In the genomic region with DNA sequence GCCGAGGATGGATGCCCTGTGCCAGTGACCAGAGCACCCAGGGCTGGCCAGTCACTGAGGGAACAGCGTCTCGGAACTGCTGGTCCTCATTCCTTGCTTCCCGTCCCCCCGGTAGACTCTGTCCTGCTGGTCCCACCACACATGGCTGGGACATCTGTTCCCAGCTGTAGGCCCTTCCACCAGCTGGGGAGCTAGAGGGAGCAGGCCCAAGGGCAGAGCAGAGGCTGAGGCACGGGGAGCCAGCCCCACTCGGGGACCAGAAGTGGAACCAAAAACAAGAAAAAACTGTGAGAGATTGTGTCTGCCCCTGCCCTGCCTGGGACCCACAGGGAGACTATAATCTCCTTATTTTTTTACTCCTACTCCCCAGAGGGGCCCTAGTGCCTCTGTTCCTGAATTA, we compare ENCODE assay signal across 28 cellular contexts. TPM values are rescaled to one million over a fixed set of nuclear protein-coding genes. Genes with fewer than 3 reads are reported as not detected.
DNase-seq lines count a peak whose midpoint lies in the region; ATAC-seq and TF ChIP-seq lines count a peak whose summit lies in the region.
"Had no signal": no experiment of that assay in that cellular context is flagged by ENCODE, and none has a peak within 500 bp of the region (broad histone marks: within the 10 kb centered on the region; RNA-seq: fewer than 3 reads in every experiment).

No MANE protein-coding gene starts in this region.

- no peaks in the 10 kb centered on the region for H3K9me3 ChIP-seq in H9 (ENCODE audit: control insufficient read depth, low read depth, low read length)
- H3K9me3 ChIP-seq: ovary, transverse colon had no signal

- peak overlapping the region; percentile 4 for H3K27ac ChIP-seq in C4-2B
- no peak overlapping the region for H3K27ac ChIP-seq in H9 (ENCODE audit: insufficient read length, low read depth, low read length)
- H3K27ac ChIP-seq: ovary, transverse colon had no signal

- H4K8ac ChIP-seq in H9 (replicated peaks; ENCODE audit: insufficient read length, low read depth, low read length): no peak overlapping the region

- POLR2A ChIA-PET in T-cell (lab: Charles Lee): interaction anchor here in 1 of 2 donors (1.2 kb wide), 1 partner anchor 21 kb away, joined by 5 read pairs; no protein-coding TSS in a partner anchor

- H3K4me3 Mint-ChIP-seq in T-cell (no peak overlapping the region), glutamatergic neuron (ENCODE audit: unreplicated experiment) (peak overlapping the region; percentile 48), H9 (no peak overlapping the region)
- H3K4me3 Mint-ChIP-seq: B cell, brain had no signal

- no peak overlapping the region for H3K18ac ChIP-seq in H9 (ENCODE audit: insufficient read length, low read depth, low read length)

- H2BK12ac ChIP-seq in H9 (ENCODE audit: insufficient read length, low read depth, low read length): no peak overlapping the region

- no peak overlapping the region for H4K91ac ChIP-seq in H9 (ENCODE audit: insufficient read length, low read depth, low read length)

- peak overlapping the region; percentile 60 to 89 for H3K27ac Mint-ChIP-seq in T-cell
- peak overlapping the region; percentile 57 for H3K27ac Mint-ChIP-seq in glutamatergic neuron (ENCODE audit: unreplicated experiment)
- H3K27ac Mint-ChIP-seq in H9: peak overlapping the region in 1 of 3 experiments; percentile 44; a peak in 2 of 7 replicates
- H3K27ac Mint-ChIP-seq: B cell had no signal

- TF ChIP-seq CTCF in C4-2B (conservative IDR thresholded peaks at IDR 0.05) (no peak), glutamatergic neuron (IDR thresholded peaks at IDR 0.05; ENCODE audit: partially characterized antibody, unreplicated experiment) (no peak), H9 (conservative IDR thresholded peaks at IDR 0.05) (no peak)

- H3K79me1 ChIP-seq in H9 (ENCODE audit: insufficient read depth, low read depth, low read length, poor library complexity, severe bottlenecking): no peaks in the 10 kb centered on the region

- H3K36me3 Mint-ChIP-seq in T-cell (peaks cover 45% of the 10 kb centered on the region), glutamatergic neuron (ENCODE audit: unreplicated experiment) (peaks cover 4% of the 10 kb centered on the region), H9 (ENCODE audit: insufficient read depth in 1 of 3, low read depth in 3 of 3) (peaks cover 31 to 53% (median 50%) of the 10 kb centered on the region in 3 experiments)

- H3K4me1 ChIP-seq in H9 (ENCODE audit: insufficient read depth, low read length): no peaks in the 10 kb centered on the region; the same call in 1 of the 2 replicates

- no CpG with 5 or more reads among the region's 7 CpGs for WGBS in H9 (ENCODE audit: extremely low coverage, insufficient read length, low lambda C conversion rate)

- no peak overlapping the region for H2BK5ac ChIP-seq in H9 (ENCODE audit: insufficient read length, low read length)

- no peaks in the 10 kb centered on the region for H4K20me1 ChIP-seq in H9 (ENCODE audit: control insufficient read depth, insufficient read depth, insufficient read length)

- H3K4ac ChIP-seq in H9 (ENCODE audit: low read depth, low read length): no peak overlapping the region

- no peak overlapping the region for H3K23ac ChIP-seq in H9 (ENCODE audit: insufficient read length, low read depth, low read length)

- H3K27me3 Mint-ChIP-seq in T-cell: no peaks in the 10 kb centered on the region
- peaks cover 11% of the 10 kb centered on the region for H3K27me3 Mint-ChIP-seq in glutamatergic neuron (ENCODE audit: unreplicated experiment)
- H3K27me3 Mint-ChIP-seq in H9 (ENCODE audit: low read depth): peaks cover 15% of the 10 kb centered on the region

- H3K9me3 Mint-ChIP-seq in T-cell (no peaks in the 10 kb centered on the region), glutamatergic neuron (ENCODE audit: unreplicated experiment) (peaks cover 4% of the 10 kb centered on the region), H9 (no peaks in the 10 kb centered on the region; a peak in 1 of 5 replicates)
- H3K9me3 Mint-ChIP-seq: brain had no signal

- no peak for ATAC-seq in T-cell (replicated peaks in 1 of 4)
- no peak for ATAC-seq in GM19455 (IDR thresholded peaks at IDR 0.05; ENCODE audit: unreplicated experiment)
- ATAC-seq in GM19023 (IDR thresholded peaks at IDR 0.05; ENCODE audit: unreplicated experiment): no peak
- ATAC-seq: activated CD4-positive, CD25-positive, alpha-beta regulatory T cell treated with anti-CD3 and anti-CD28 coated beads, Interleukin-2, amount 50 U/mL, for 24 hours; left colon; Right ventricle myocardium inferior had no signal

- H4K5ac ChIP-seq in H9 (ENCODE audit: insufficient read length, low read depth, low read length): no peak overlapping the region

- H3K4me1 Mint-ChIP-seq in T-cell (peaks cover 61 to 82% (median 71%) of the 10 kb centered on the region in 3 donors), glutamatergic neuron (ENCODE audit: low read depth, unreplicated experiment) (peaks cover 31% of the 10 kb centered on the region), H9 (peaks cover 28 to 33% of the 10 kb centered on the region in 2 experiments)

- no peak overlapping the region for H3T11ph ChIP-seq in H9 (ENCODE audit: low read length)

- CTCF ChIA-PET in T-cell (lab: Charles Lee): interaction anchor here in 1 of 2 donors (1.0 kb wide), 1 partner anchor 23 kb away, joined by 3 read pairs; no protein-coding TSS in a partner anchor

- H2BK120ac ChIP-seq in H9 (ENCODE audit: low read depth, low read length, poor library complexity, severe bottlenecking): no peak overlapping the region

- H3K9ac ChIP-seq in H9 (ENCODE audit: extremely low read depth, insufficient read length, low read length): no peak overlapping the region

- no peak overlapping the region for H3K14ac ChIP-seq in H9 (ENCODE audit: insufficient read depth, low read length)

- H2BK20ac ChIP-seq in H9 (ENCODE audit: low read depth, low read length, poor library complexity, severe bottlenecking): no peak overlapping the region

- peak; percentile 15 for DNase-seq in NCI-H2171 treated with DMSO at 0.1 percent for 48 hours (lab: John Stamatoyannopoulos, UW)
- DNase-seq in NCI-H2171 (lab: John Stamatoyannopoulos, UW): no peak
- no peak for DNase-seq in T-cell
- DNase-seq in glutamatergic neuron: peak; percentile 58
- no peak for DNase-seq in H9
- DNase-seq: activated T-cell treated with anti-CD3 and anti-CD28 coated beads, Interleukin-2, amount 50 U/mL, for 1 hour; EL; GOT3; left colon; mesendoderm; NCI-H187; NCI-H2227 treated with DMSO at 0.1 percent for 48 hours; NCI-H774; ovary; stimulated activated CD4-positive, alpha-beta T cell treated with anti-CD3 and anti-CD28 coated beads, Interleukin-4, amount 100 ng/mL, for 24 hours; SW 1271; transverse colon had no signal

- no peak overlapping the region for H3K56ac ChIP-seq in H9 (ENCODE audit: insufficient read length, low read depth, low read length)

- H3K4me2 ChIP-seq in H9 (ENCODE audit: insufficient read depth, insufficient read length, low read length): no peak overlapping the region

- H3K27me3 ChIP-seq in H9 (ENCODE audit: insufficient read depth, low read length): no peaks in the 10 kb centered on the region
- H3K27me3 ChIP-seq: ovary, transverse colon had no signal

- no peaks in the 10 kb centered on the region for H3K79me2 ChIP-seq in H9 (ENCODE audit: insufficient read depth, low read length)

- H2AFZ ChIP-seq in H9 (ENCODE audit: low read length): no peak overlapping the region

- peaks cover 12% of the 10 kb centered on the region for H3K23me2 ChIP-seq in H9 (ENCODE audit: insufficient read length, low read depth, low read length, poor library complexity, severe bottlenecking)

- H2BK15ac ChIP-seq in H9 (ENCODE audit: low read depth, low read length): no peak overlapping the region

- H2AK5ac ChIP-seq in H9 (ENCODE audit: insufficient read length, low read length): no peak overlapping the region

RNA-seq across cellular contexts. Expression of gene ATP8B2, which starts 23.8 kb away (rescaled TPM):
- 100 to 1,000 TPM; 142 to 172 (median 149) TPM for total RNA-seq in T-cell
- 68.7 TPM for total RNA-seq in glutamatergic neuron (ENCODE audit: unreplicated experiment)
- 37.6 and 38.7 TPM in 2 replicates for total RNA-seq in H9 (2021)

RNA-seq across cellular contexts. Expression of gene AQP10, which starts 28.2 kb away (rescaled TPM):
- total RNA-seq in T-cell: not detected
- not detected for total RNA-seq in glutamatergic neuron (ENCODE audit: unreplicated experiment)
- not detected in 2 replicates for total RNA-seq in H9 (2021)
- total RNA-seq: A172, B cell, Calu3, fibroblast of lung, left colon, OCI-LY7, Right ventricle myocardium inferior, transverse colon had no signal

RNA-seq across cellular contexts. Expression of gene IL6R, which starts 56.0 kb away (rescaled TPM):
- total RNA-seq in T-cell (10 to 100 TPM; 76.0 to 87.9 (median 80.8) TPM), glutamatergic neuron (ENCODE audit: unreplicated experiment) (1.6 TPM), H9 (2021) (1.7 and 2.8 TPM in 2 replicates)
- total RNA-seq: OCI-LY7 had no signal

Comparison
In these comparisons a context has a peak if more than half of its experiments do, and no peak if none do; other contexts are left out.
1. DNase-seq: peak in NCI-H2171 treated with DMSO at 0.1 percent for 48 hours (single experiment) and glutamatergic neuron (single experiment); none in NCI-H2171 (single experiment), T-cell (0 of 34) and H9 (single experiment).
2. RNA of gene IL6R, which starts 56.0 kb away (total RNA-seq): 76.0 to 87.9 TPM in T-cell; 1.7 to 2.8 TPM in H9 and 1.6 TPM in glutamatergic neuron (single experiment); every median in the first group is over 10 times any median in the second.